In the genomic region with DNA sequence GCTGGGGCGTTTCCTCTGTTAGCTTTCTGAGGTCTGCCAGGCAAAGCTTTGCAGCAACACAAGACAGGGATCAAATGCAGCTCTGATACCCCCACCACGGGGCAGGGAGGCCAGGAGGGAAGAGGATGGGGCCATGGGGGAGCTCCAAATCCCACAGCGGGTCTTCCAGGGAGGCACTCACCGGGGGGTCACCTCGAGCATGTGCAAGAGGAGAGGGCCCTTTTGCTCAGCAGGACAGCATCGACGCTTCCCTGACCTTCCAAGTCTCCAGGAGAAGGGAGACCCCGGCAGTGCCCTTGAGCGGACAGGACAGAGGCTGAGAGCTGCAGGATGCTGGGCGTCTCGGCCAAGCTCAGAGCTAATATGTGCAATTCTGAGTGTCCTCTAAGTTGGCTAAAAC, we compare ENCODE assay signal across 18 cellular contexts.
"Had no signal": no experiment of that assay in that cellular context is flagged by ENCODE, and none has a peak within 500 bp of the region (broad histone marks: within the 10 kb centered on the region; RNA-seq: fewer than 3 reads in every experiment).

No MANE protein-coding gene starts in this region.

- DNase-seq: activated CD4-positive, alpha-beta T cell treated with anti-CD3 and anti-CD28 coated beads, Interleukin-2, amount 10 ng/mL, durations not matched to agents 24 days and 14 days; activated CD4-positive, CD25-positive, alpha-beta regulatory T cell; activated CD8-positive, alpha-beta T cell treated with anti-CD3 and anti-CD28 coated beads for 36 hours; activated T-cell treated with anti-CD3 and anti-CD28 coated beads, Interleukin-2, amount 50 U/mL, for 24 hours; dermis blood vessel endothelial cell; effector memory CD8-positive, alpha-beta T cell; esophagus squamous epithelium; mesendoderm; natural killer cell; nucleus accumbens; stimulated activated CD4-positive, alpha-beta T cell treated with anti-CD3 and anti-CD28 coated beads, Interleukin-2, amount 100 ng/mL, for 24 hours; stimulated activated naive CD8-positive, alpha-beta T cell treated with anti-CD3 and anti-CD28 coated beads, Interleukin-15, Interleukin-2, amounts not matched to agents 100 U/mL and 50 U/mL, for 24 hours; T-helper 1 cell; T-helper 9 cell; trophoblast cell had no signal

- ATAC-seq: activated CD8-positive, alpha-beta T cell treated with anti-CD3 and anti-CD28 coated beads for 36 hours; effector memory CD8-positive, alpha-beta T cell; natural killer cell; stimulated activated naive CD8-positive, alpha-beta T cell treated with anti-CD3 and anti-CD28 coated beads, Interleukin-15, Interleukin-2, amounts not matched to agents 100 U/mL and 50 U/mL, for 24 hours had no signal

- H3K27me3 Mint-ChIP-seq: activated CD4-positive, alpha-beta T cell treated with anti-CD3 and anti-CD28 coated beads, Interleukin-2, amount 10 ng/mL, durations not matched to agents 24 days and 14 days; activated CD8-positive, alpha-beta T cell treated with anti-CD3 and anti-CD28 coated beads for 36 hours; activated naive CD4-positive, alpha-beta T cell treated with anti-CD3 and anti-CD28 coated beads, Interleukin-2, amount 50 U/mL, for 24 hours had no signal

- H3K9me3 Mint-ChIP-seq: activated CD4-positive, alpha-beta T cell treated with anti-CD3 and anti-CD28 coated beads, Interleukin-2, amount 10 ng/mL, durations not matched to agents 24 days and 14 days; activated CD8-positive, alpha-beta T cell treated with anti-CD3 and anti-CD28 coated beads for 36 hours; activated naive CD4-positive, alpha-beta T cell treated with anti-CD3 and anti-CD28 coated beads, Interleukin-2, amount 50 U/mL, for 24 hours; activated T-cell treated with anti-CD3 and anti-CD28 coated beads, Interleukin-2, amount 50 U/mL, for 24 hours; activated T-helper 2 cell treated with anti-CD3 and anti-CD28 coated beads, Interferon-gamma antibody, Interleukin-2, Interleukin-4, amounts not matched to agents 10 μg/mL and 5 μg/mL and 100 μg/mL, durations not matched to agents 14 hours and 24 hours and 36 hours; effector memory CD8-positive, alpha-beta T cell; natural killer cell had no signal

- H3K4me1 ChIP-seq: breast epithelium had no signal

- H3K36me3 ChIP-seq: breast epithelium, esophagus squamous epithelium had no signal

- H3K4me3 ChIP-seq: breast epithelium, esophagus squamous epithelium had no signal

- H3K4me1 Mint-ChIP-seq: activated CD4-positive, alpha-beta T cell treated with anti-CD3 and anti-CD28 coated beads, Interleukin-2, amount 10 ng/mL, durations not matched to agents 24 days and 14 days; activated naive CD4-positive, alpha-beta T cell treated with anti-CD3 and anti-CD28 coated beads, Interleukin-2, amount 50 U/mL, for 24 hours; natural killer cell had no signal

- H3K27ac ChIP-seq: breast epithelium, esophagus squamous epithelium had no signal

- H3K36me3 Mint-ChIP-seq: activated naive CD4-positive, alpha-beta T cell treated with anti-CD3 and anti-CD28 coated beads, Interleukin-2, amount 50 U/mL, for 24 hours; natural killer cell had no signal

- H3K9me3 ChIP-seq: breast epithelium, esophagus squamous epithelium had no signal

- H3K4me3 Mint-ChIP-seq: activated CD4-positive, alpha-beta T cell treated with anti-CD3 and anti-CD28 coated beads, Interleukin-2, amount 10 ng/mL, durations not matched to agents 24 days and 14 days; activated CD8-positive, alpha-beta T cell treated with anti-CD3 and anti-CD28 coated beads for 36 hours; activated naive CD4-positive, alpha-beta T cell treated with anti-CD3 and anti-CD28 coated beads, Interleukin-2, amount 50 U/mL, for 24 hours; activated T-cell treated with anti-CD3 and anti-CD28 coated beads, Interleukin-2, amount 50 U/mL, for 24 hours; effector memory CD8-positive, alpha-beta T cell; natural killer cell had no signal

- H3K27me3 ChIP-seq: breast epithelium, esophagus squamous epithelium had no signal

- H3K27ac Mint-ChIP-seq: activated CD4-positive, alpha-beta T cell treated with anti-CD3 and anti-CD28 coated beads, Interleukin-2, amount 10 ng/mL, durations not matched to agents 24 days and 14 days; activated CD8-positive, alpha-beta T cell treated with anti-CD3 and anti-CD28 coated beads for 36 hours; activated T-cell treated with anti-CD3 and anti-CD28 coated beads, Interleukin-2, amount 50 U/mL, for 24 hours; activated T-helper 2 cell treated with anti-CD3 and anti-CD28 coated beads, Interferon-gamma antibody, Interleukin-2, Interleukin-4, amounts not matched to agents 10 μg/mL and 5 μg/mL and 100 μg/mL, durations not matched to agents 14 hours and 24 hours and 36 hours; effector memory CD8-positive, alpha-beta T cell; natural killer cell had no signal
